Comparison of ENCODE assay signal across 9 cellular contexts in genomic region chr22:39242389-39242808, GRCh38. TPM values are rescaled to one million over a fixed set of nuclear protein-coding genes. Genes with fewer than 3 reads are reported as not detected.
DNase-seq lines count a peak whose midpoint lies in the region; ATAC-seq, FAIRE-seq and TF ChIP-seq lines count a peak whose summit lies in the region.
"Had no signal": no experiment of that assay in that cellular context is flagged by ENCODE, and none has a peak within 500 bp of the region (broad histone marks: within the 10 kb centered on the region; RNA-seq: fewer than 3 reads in every experiment).

No MANE protein-coding gene starts in this region.

- no peaks in the 10 kb centered on the region for H3K79me2 ChIP-seq in H9 (ENCODE audit: insufficient read depth, low read length)
- H3K79me2 ChIP-seq in keratinocyte (ENCODE audit: control insufficient read depth, insufficient read depth, low read length): peaks cover 24% of the 10 kb centered on the region

- no peak overlapping the region for H3K18ac ChIP-seq in H9 (ENCODE audit: insufficient read length, low read depth, low read length)

- H3K27me3 Mint-ChIP-seq in H9 (ENCODE audit: low read depth): peaks cover 85% of the 10 kb centered on the region
- H3K27me3 Mint-ChIP-seq in stimulated activated memory B cell treated with anti-CD40 and anti-IgM and Interleukin-4, amounts not matched to agents 10 μg/mL and 1 μg/mL and 100 μg/mL, for 72 hours: peaks cover 93% of the 10 kb centered on the region

- peaks cover 19% of the 10 kb centered on the region for H3K27me3 ChIP-seq in H9 (ENCODE audit: insufficient read depth, low read length)
- H3K27me3 ChIP-seq in keratinocyte (ENCODE audit: control insufficient read depth, extremely low read depth, insufficient read depth, low read length): peaks cover 3% of the 10 kb centered on the region

- H3K4me1 ChIP-seq in H9 (ENCODE audit: insufficient read depth, low read length) (no peaks in the 10 kb centered on the region), keratinocyte (ENCODE audit: control insufficient read depth, extremely low read depth, insufficient read depth, low read length) (peaks cover 39% of the 10 kb centered on the region)

- no peak overlapping the region for H4K8ac ChIP-seq in H9 (replicated peaks; ENCODE audit: insufficient read length, low read depth, low read length)

- H2AFZ ChIP-seq in H9 (ENCODE audit: low read length) (no peak overlapping the region), keratinocyte (ENCODE audit: control insufficient read depth, low read length) (no peak overlapping the region)

- H3K27ac ChIP-seq in H9 (ENCODE audit: insufficient read length, low read depth, low read length) (no peak overlapping the region), keratinocyte (ENCODE audit: control insufficient read depth, insufficient read depth, low read length) (no peak overlapping the region)

- no peak overlapping the region for H4K91ac ChIP-seq in H9 (ENCODE audit: insufficient read length, low read depth, low read length)

- H3K4me2 ChIP-seq in H9 (ENCODE audit: insufficient read depth, insufficient read length, low read length) (peak overlapping the region; percentile 18), keratinocyte (ENCODE audit: control insufficient read depth, extremely low read depth, insufficient read depth, low read depth, low read length) (peak overlapping the region; percentile 72)

- no peak overlapping the region for H2BK20ac ChIP-seq in H9 (ENCODE audit: low read depth, low read length, poor library complexity, severe bottlenecking)

- H2BK5ac ChIP-seq in H9 (ENCODE audit: insufficient read length, low read length): no peak overlapping the region

- peaks cover 0 to 3% (median 2%) of the 10 kb centered on the region in 3 experiments; a peak in 2 of 7 replicates for H3K36me3 Mint-ChIP-seq in H9 (ENCODE audit: insufficient read depth in 1 of 3, low read depth in 3 of 3)
- no peaks in the 10 kb centered on the region for H3K36me3 Mint-ChIP-seq in stimulated activated memory B cell treated with anti-CD40 and anti-IgM and Interleukin-4, amounts not matched to agents 10 μg/mL and 1 μg/mL and 100 μg/mL, for 72 hours

- peaks cover 18% of the 10 kb centered on the region for H3K23me2 ChIP-seq in H9 (ENCODE audit: insufficient read length, low read depth, low read length, poor library complexity, severe bottlenecking)

- H3K79me1 ChIP-seq in H9 (ENCODE audit: insufficient read depth, low read depth, low read length, poor library complexity, severe bottlenecking): no peaks in the 10 kb centered on the region

- no peak for FAIRE-seq in keratinocyte (lab: Jason Lieb, UNC)

- no peak for TF ChIP-seq CTCF in H9 (conservative IDR thresholded peaks at IDR 0.05)
- TF ChIP-seq CTCF in keratinocyte (optimal IDR thresholded peaks at IDR 0.05 in 1 of 3, IDR thresholded peaks at IDR 0.05 in 1 of 3, conservative IDR thresholded peaks at IDR 0.05 in 1 of 3; ENCODE audit: extremely low read depth in 1 of 3, insufficient read depth in 2 of 3, low read length in 3 of 3): no peak

- dilution Hi-C loops in keratinocyte (cut with MboI; ENCODE audit: extremely low pct_ligation_motif_present, low sequenced_read_pairs): no loop called here

- no peak overlapping the region for H3K14ac ChIP-seq in H9 (ENCODE audit: insufficient read depth, low read length)

- H3K9me1 ChIP-seq in keratinocyte (ENCODE audit: control insufficient read depth, extremely low read depth, insufficient read depth, low read length): no peaks in the 10 kb centered on the region

- no peak overlapping the region for H2AK5ac ChIP-seq in H9 (ENCODE audit: insufficient read length, low read length)

- DNase-seq in H9 (no peak), astrocyte of the hippocampus (ENCODE audit: low read depth, low spot score) (peak; percentile 31), keratinocyte (ENCODE audit: low read depth, low spot score) (no peak), NAMALWA (ENCODE audit: low spot score) (no peak), middle frontal gyrus (ENCODE audit: extremely low spot score, low spot score) (no peak)
- DNase-seq: erythroblast had no signal

- H3K4me3 Mint-ChIP-seq in H9: peak overlapping the region in 1 of 2 experiments; percentile 68; a peak in 2 of 5 replicates
- no peak overlapping the region for H3K4me3 Mint-ChIP-seq in stimulated activated memory B cell treated with anti-CD40 and anti-IgM and Interleukin-4, amounts not matched to agents 10 μg/mL and 1 μg/mL and 100 μg/mL, for 72 hours

- no peak overlapping the region for H3T11ph ChIP-seq in H9 (ENCODE audit: low read length)

- no peak overlapping the region for H4K5ac ChIP-seq in H9 (ENCODE audit: insufficient read length, low read depth, low read length)

- H4K20me1 ChIP-seq in H9 (ENCODE audit: control insufficient read depth, insufficient read depth, insufficient read length) (peaks cover 4% of the 10 kb centered on the region), keratinocyte (ENCODE audit: control insufficient read depth, extremely low read depth, insufficient read depth, low read length) (no peaks in the 10 kb centered on the region)

- H3K9me3 ChIP-seq in H9 (ENCODE audit: control insufficient read depth, low read depth, low read length) (no peaks in the 10 kb centered on the region), keratinocyte (ENCODE audit: control insufficient read depth, low read depth, low read length) (no peaks in the 10 kb centered on the region)

- H3K4me1 Mint-ChIP-seq in H9: peaks cover 20 to 32% of the 10 kb centered on the region in 2 experiments
- peaks cover 70% of the 10 kb centered on the region for H3K4me1 Mint-ChIP-seq in stimulated activated memory B cell treated with anti-CD40 and anti-IgM and Interleukin-4, amounts not matched to agents 10 μg/mL and 1 μg/mL and 100 μg/mL, for 72 hours

- H2BK120ac ChIP-seq in H9 (ENCODE audit: low read depth, low read length, poor library complexity, severe bottlenecking): no peak overlapping the region

- no CpG with 5 or more reads among the region's 54 CpGs for WGBS in H9 (ENCODE audit: extremely low coverage, insufficient read length, low lambda C conversion rate)

- no peak overlapping the region for H3K4ac ChIP-seq in H9 (ENCODE audit: low read depth, low read length)

- H3K23ac ChIP-seq in H9 (ENCODE audit: insufficient read length, low read depth, low read length): no peak overlapping the region

- no peaks in the 10 kb centered on the region for H3K36me3 ChIP-seq in keratinocyte (ENCODE audit: control insufficient read depth in 2 of 2, extremely low read depth in 1 of 2, insufficient read depth in 2 of 2, low read length in 2 of 2)

- no peak overlapping the region for H2BK15ac ChIP-seq in H9 (ENCODE audit: low read depth, low read length)

- no peak overlapping the region for H3K9ac ChIP-seq in H9 (ENCODE audit: extremely low read depth, insufficient read length, low read length)
- peak overlapping the region; percentile 76 for H3K9ac ChIP-seq in keratinocyte (ENCODE audit: control insufficient read depth, extremely low read depth, insufficient read depth, low read length)

- no peak overlapping the region for H3K56ac ChIP-seq in H9 (ENCODE audit: insufficient read length, low read depth, low read length)

- no peak overlapping the region for H2BK12ac ChIP-seq in H9 (ENCODE audit: insufficient read length, low read depth, low read length)

- no peak overlapping the region for H3K27ac Mint-ChIP-seq in H9
- H3K27ac Mint-ChIP-seq in stimulated activated memory B cell treated with anti-CD40 and anti-IgM and Interleukin-4, amounts not matched to agents 10 μg/mL and 1 μg/mL and 100 μg/mL, for 72 hours: peak overlapping the region; percentile 49

- no peak for ATAC-seq in stimulated activated memory B cell treated with anti-CD40 and anti-IgM and Interleukin-4, amounts not matched to agents 10 μg/mL and 1 μg/mL and 100 μg/mL, for 72 hours
- no peak for ATAC-seq in GM18517 (IDR thresholded peaks at IDR 0.05; ENCODE audit: unreplicated experiment)
- no peak for ATAC-seq in HG03159 (IDR thresholded peaks at IDR 0.05; ENCODE audit: unreplicated experiment)

- peak overlapping the region; percentile 64 to 87 (median 78) for H3K4me3 ChIP-seq in keratinocyte (ENCODE audit: control insufficient read depth in 2 of 3, extremely low read depth in 1 of 3, insufficient read depth in 2 of 3, low read depth in 1 of 3, low read length in 3 of 3)

- peaks cover 4% of the 10 kb centered on the region in 2 experiments; a peak in 3 of 5 replicates for H3K9me3 Mint-ChIP-seq in H9
- no peaks in the 10 kb centered on the region for H3K9me3 Mint-ChIP-seq in stimulated activated memory B cell treated with anti-CD40 and anti-IgM and Interleukin-4, amounts not matched to agents 10 μg/mL and 1 μg/mL and 100 μg/mL, for 72 hours

RNA-seq across cellular contexts. Expression of gene PDGFB, which starts 2.4 kb away (rescaled TPM):
- total RNA-seq in H9 (2021): 6.1 and 7.1 TPM in 2 replicates
- polyA plus RNA-seq in keratinocyte: 4.3 to 10.3 TPM (median 6.0 TPM) in 3 replicates
- polyA plus RNA-seq in keratinocyte (2011; ENCODE audit: low read depth): 4.1 TPM
- 5.7 and 7.5 TPM in 2 replicates for polyA plus RNA-seq in keratinocyte (2011; cell fraction: cytosol; rRNA removed)
- 13.7 and 15.8 TPM in 2 replicates for polyA plus RNA-seq in keratinocyte (2011; cell fraction: nucleus; rRNA removed)
- 2.2 and 8.5 TPM in 2 replicates for polyA plus RNA-seq in keratinocyte (2012; ENCODE audit: low replicate concordance)
- polyA minus RNA-seq in keratinocyte: 4.4 to 17.7 TPM (median 4.6 TPM) in 3 replicates
- 9.4 TPM for polyA minus RNA-seq in keratinocyte (2011; cell fraction: cytosol; rRNA and poly(A)+ RNA removed)
- 9.4 and 9.9 TPM in 2 replicates for polyA minus RNA-seq in keratinocyte (2011; cell fraction: nucleus; rRNA and poly(A)+ RNA removed)
